Comparison of ENCODE assay signal across 8 cellular contexts in the genomic region with DNA sequence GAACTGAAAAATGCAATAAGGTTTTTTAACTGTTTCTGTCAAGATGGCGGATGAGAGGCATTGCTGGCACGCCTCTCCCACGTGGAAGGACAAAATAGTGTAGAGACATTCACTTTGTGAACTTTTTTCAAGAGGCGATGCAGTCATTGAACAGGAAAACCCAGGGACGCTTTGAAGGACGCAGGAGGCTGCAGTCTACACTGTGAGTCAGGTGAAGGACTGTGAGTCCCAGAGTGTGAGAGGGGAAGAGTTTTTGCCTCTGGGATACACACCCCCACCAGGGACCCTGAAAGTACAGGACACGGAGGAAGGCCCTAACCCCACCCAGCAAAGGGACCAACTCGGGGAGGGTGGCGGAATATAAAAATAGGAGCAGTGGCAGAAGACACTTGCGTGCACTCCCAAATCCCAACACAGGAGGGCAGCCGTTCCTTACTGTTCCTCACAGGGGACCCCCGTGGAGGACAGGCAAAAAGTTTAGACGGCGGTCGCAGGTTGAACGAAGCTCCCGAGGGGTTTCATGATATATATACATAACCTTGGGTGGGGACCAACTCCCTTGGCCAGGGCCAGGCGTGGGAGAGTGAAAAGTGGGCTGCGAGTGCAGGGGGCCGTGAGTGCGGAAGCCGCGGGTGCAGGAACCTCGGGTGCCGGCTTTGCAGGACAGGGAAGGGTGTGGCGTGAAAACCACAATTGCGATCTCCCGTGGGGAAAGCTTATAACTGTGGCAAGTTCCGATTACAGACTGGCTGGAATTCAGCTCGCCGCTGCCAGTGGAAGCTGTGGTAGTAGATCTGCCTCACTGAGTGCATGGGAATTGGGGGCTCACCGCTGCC.
DNase-seq lines count a peak whose midpoint lies in the region; ATAC-seq, FAIRE-seq and TF ChIP-seq lines count a peak whose summit lies in the region.

No MANE protein-coding gene starts in this region.

- no peak overlapping the region for H3K9ac ChIP-seq in keratinocyte (ENCODE audit: control insufficient read depth, extremely low read depth, insufficient read depth, low read length)

- in situ Hi-C loops in T47D (cut with HindIII; ENCODE audit: low pct_unique_long_range_greater_than_20kb, low sequenced_read_pairs): no loop called here

- H3K27ac ChIP-seq in keratinocyte (ENCODE audit: control insufficient read depth, insufficient read depth, low read length): no peak overlapping the region

- TF ChIP-seq CTCF in WI38 (IDR thresholded peaks at IDR 0.05; ENCODE audit: low read depth, low read length) (peak; percentile 75), keratinocyte (optimal IDR thresholded peaks at IDR 0.05 in 1 of 3, IDR thresholded peaks at IDR 0.05 in 1 of 3, conservative IDR thresholded peaks at IDR 0.05 in 1 of 3; ENCODE audit: extremely low read depth in 1 of 3, insufficient read depth in 2 of 3, low read length in 3 of 3) (peak; percentile 60 to 78 (median 72))

- H3K4me2 ChIP-seq in keratinocyte (ENCODE audit: control insufficient read depth, extremely low read depth, insufficient read depth, low read depth, low read length): no peak overlapping the region

- dilution Hi-C loops in keratinocyte (cut with MboI; ENCODE audit: extremely low pct_ligation_motif_present, low sequenced_read_pairs): no loop called here

- no peak for ATAC-seq in HG03520 (IDR thresholded peaks at IDR 0.05; ENCODE audit: unreplicated experiment)
- ATAC-seq in HG03432 (IDR thresholded peaks at IDR 0.05; ENCODE audit: unreplicated experiment): no peak

- H3K4me3 ChIP-seq in WI38 (ENCODE audit: low read depth, low read length) (no peak overlapping the region), keratinocyte (ENCODE audit: control insufficient read depth in 2 of 3, extremely low read depth in 1 of 3, insufficient read depth in 2 of 3, low read depth in 1 of 3, low read length in 3 of 3) (no peak overlapping the region)

- no peaks in the 10 kb centered on the region for H3K27me3 ChIP-seq in keratinocyte (ENCODE audit: control insufficient read depth, extremely low read depth, insufficient read depth, low read length)

- H3K4me1 ChIP-seq in keratinocyte (ENCODE audit: control insufficient read depth, extremely low read depth, insufficient read depth, low read length): no peaks in the 10 kb centered on the region

- H3K79me2 ChIP-seq in keratinocyte (ENCODE audit: control insufficient read depth, insufficient read depth, low read length): no peaks in the 10 kb centered on the region

- no peak overlapping the region for H2AFZ ChIP-seq in keratinocyte (ENCODE audit: control insufficient read depth, low read length)

- no peaks in the 10 kb centered on the region for H3K36me3 ChIP-seq in keratinocyte (ENCODE audit: control insufficient read depth in 2 of 2, extremely low read depth in 1 of 2, insufficient read depth in 2 of 2, low read length in 2 of 2)

- DNase-seq in GM03348 (ENCODE audit: low spot score): peak; percentile 85
- peak; percentile 41 for DNase-seq in NCI-H146 (lab: John Stamatoyannopoulos, UW)
- peak; percentile 23 to 57 for DNase-seq in T47D (ENCODE audit: low read depth in 1 of 2, low spot score in 1 of 2)
- no peak for DNase-seq in keratinocyte (ENCODE audit: low read depth, low spot score)
- DNase-seq in stimulated activated CD4-positive, alpha-beta T cell treated with anti-CD3 and anti-CD28 coated beads, Interleukin-15, amount 100 ng/mL, for 1 hour (ENCODE audit: low read depth in 1 of 2, low spot score in 1 of 2): peak; percentile 50 to 68

- H3K9me3 ChIP-seq in keratinocyte (ENCODE audit: control insufficient read depth, low read depth, low read length): no peaks in the 10 kb centered on the region

- no peaks in the 10 kb centered on the region for H4K20me1 ChIP-seq in keratinocyte (ENCODE audit: control insufficient read depth, extremely low read depth, insufficient read depth, low read length)

- H3K9me1 ChIP-seq in keratinocyte (ENCODE audit: control insufficient read depth, extremely low read depth, insufficient read depth, low read length): no peaks in the 10 kb centered on the region

- FAIRE-seq in keratinocyte (lab: Jason Lieb, UNC): no peak
